In genomic region chr4:165439981-165440380, GRCh38 we compare ENCODE assay signal across 27 cellular contexts.
DNase-seq lines count a peak whose midpoint lies in the region; ATAC-seq, FAIRE-seq and TF ChIP-seq lines count a peak whose summit lies in the region.
"Had no signal": no experiment of that assay in that cellular context is flagged by ENCODE, and none has a peak within 500 bp of the region (broad histone marks: within the 10 kb centered on the region; RNA-seq: fewer than 3 reads in every experiment).

No MANE protein-coding gene starts in this region.

- H3K27ac ChIP-seq in ectodermal cell (ENCODE audit: insufficient read depth, low read depth, low read length, poor library complexity, severe bottlenecking) (peak overlapping the region; percentile 9), kidney (ENCODE audit: low read depth in 2 of 2, low read length in 2 of 2) (no peak overlapping the region)
- H3K27ac ChIP-seq: body of pancreas, foreskin keratinocyte, prostate gland, skin epidermis had no signal

- FAIRE-seq in kidney (lab: Jason Lieb, UNC): no peak
- FAIRE-seq: A204.1, GM12892, urothelium cell line had no signal

- ATAC-seq in SK-N-SH treated with all-trans-retinoic acid at 6 μM for 48 hours: peak; percentile 62
- ATAC-seq: activated CD8-positive, alpha-beta T cell treated with anti-CD3 and anti-CD28 coated beads, Interleukin-2, amount 10 ng/mL, durations not matched to agents 7 days and 5 days; activated T-cell treated with anti-CD3 and anti-CD28 coated beads, Interleukin-2, amount 50 U/mL, for 4 hours; body of pancreas; natural killer cell treated with Interleukin-12 subunit alpha and Interleukin-12 subunit beta and Interleukin-15 and Interleukin-18, amount 100 ng/mL, for 72 hours; Panc1 had no signal

- H3K9ac ChIP-seq in skeletal muscle satellite cell (ENCODE audit: low read depth, low read length): no peak overlapping the region
- H3K9ac ChIP-seq in kidney (ENCODE audit: low read length in 2 of 2): no peak overlapping the region

- no peak for TF ChIP-seq CTCF in kidney (IDR thresholded peaks at IDR 0.05; ENCODE audit: borderline replicate concordance, extremely low read depth, insufficient read depth)

- H3K4me3 ChIP-seq in ectodermal cell (ENCODE audit: insufficient read depth, low read depth, low read length) (no peak overlapping the region), skeletal muscle satellite cell (ENCODE audit: low read length) (no peak overlapping the region), kidney (ENCODE audit: low read length in 2 of 2) (no peak overlapping the region)
- H3K4me3 ChIP-seq: body of pancreas, prostate gland, skin epidermis had no signal

- H3K9me3 ChIP-seq in ectodermal cell (ENCODE audit: control insufficient read depth, low read length): no peaks in the 10 kb centered on the region
- no peaks in the 10 kb centered on the region for H3K9me3 ChIP-seq in skeletal muscle satellite cell (replicated peaks; ENCODE audit: low read length)
- no peaks in the 10 kb centered on the region for H3K9me3 ChIP-seq in kidney (ENCODE audit: control insufficient read depth in 1 of 2, low read length in 2 of 2)
- H3K9me3 ChIP-seq: body of pancreas, prostate gland had no signal

- H3K4me1 ChIP-seq in ectodermal cell (ENCODE audit: control insufficient read depth, insufficient read depth, low read length): peaks cover 14% of the 10 kb centered on the region
- H3K4me1 ChIP-seq in skeletal muscle satellite cell (ENCODE audit: control insufficient read depth, insufficient read depth, low read length): peaks cover 14% of the 10 kb centered on the region
- no peaks in the 10 kb centered on the region for H3K4me1 ChIP-seq in kidney (ENCODE audit: control insufficient read depth in 1 of 2, insufficient read depth in 1 of 2, low read depth in 1 of 2, low read length in 2 of 2)
- H3K4me1 ChIP-seq: body of pancreas, prostate gland had no signal

- intact Hi-C loops in kidney (cut with DNase I): no loop called here

- H3K36me3 ChIP-seq in ectodermal cell (ENCODE audit: control insufficient read depth, insufficient read depth, low read length) (no peaks in the 10 kb centered on the region), skeletal muscle satellite cell (ENCODE audit: insufficient read depth, low read length) (no peaks in the 10 kb centered on the region), kidney (ENCODE audit: control insufficient read depth in 1 of 2, insufficient read depth in 2 of 2, low read length in 2 of 2) (no peaks in the 10 kb centered on the region)
- H3K36me3 ChIP-seq: prostate gland had no signal

- DNase-seq in DMS79 treated with DMSO at 0.1 percent for 48 hours (lab: John Stamatoyannopoulos, UW) (peak; percentile 38), DMS79 (lab: John Stamatoyannopoulos, UW) (no peak), kidney (no peak), D341Med (ENCODE audit: low spot score) (no peak), NOMO-1 treated with DMSO at 0.1 percent for 48 hours (lab: John Stamatoyannopoulos, UW; ENCODE audit: unreplicated experiment) (no peak)
- DNase-seq: activated B cell treated with CpG ODN at 0.5 μM for 24 hours; activated CD8-positive, alpha-beta T cell treated with anti-CD3 and anti-CD28 coated beads, Interleukin-2, amount 10 ng/mL, durations not matched to agents 7 days and 5 days; activated naive CD4-positive, alpha-beta T cell treated with anti-CD3 and anti-CD28 coated beads, Interleukin-2, amount 10 ng/mL, durations not matched to agents 7 days and 5 days; activated T-cell treated with anti-CD3 and anti-CD28 coated beads, Interleukin-2, amount 50 U/mL, for 4 hours; body of pancreas; dermis blood vessel endothelial cell; KG1; left cardiac atrium; NCI-H82; stimulated activated CD4-positive, alpha-beta T cell treated with anti-CD3 and anti-CD28 coated beads, Interleukin-4, amount 100 ng/mL, for 24 hours; T-helper 9 cell had no signal

- H3K4me2 ChIP-seq in skeletal muscle satellite cell (ENCODE audit: low read length): peak overlapping the region; percentile 44

- H3K27me3 ChIP-seq in ectodermal cell (ENCODE audit: control insufficient read depth, insufficient read depth, low read length, poor library complexity, severe bottlenecking): no peaks in the 10 kb centered on the region
- H3K27me3 ChIP-seq in skeletal muscle satellite cell (ENCODE audit: control insufficient read depth, insufficient read depth, low read length): no peaks in the 10 kb centered on the region
- H3K27me3 ChIP-seq: body of pancreas had no signal

- 83% methylated on average over 1 of the region's 1 CpG; no CpG with 5 or more reads in 1 of the 2 experiments for WGBS in ectodermal cell, 2 experiments

TF ChIP-seq in SK-N-SH treated with all-trans-retinoic acid at 6 μM for 48 hours, 23 proteins besides CTCF, POLR2A, EP300 and RAD21:
- TF ChIP-seq OSR1 (CRISPR knock-in tag; IDR thresholded peaks at IDR 0.05): no peak
- TF ChIP-seq ZNF565 (CRISPR knock-in tag; conservative IDR thresholded peaks at IDR 0.05; ENCODE audit: low read depth): no peak
- TF ChIP-seq ZFP3 (CRISPR knock-in tag; IDR thresholded peaks at IDR 0.05): no peak
- TF ChIP-seq ESRRG (CRISPR knock-in tag; IDR thresholded peaks at IDR 0.05): no peak
- no peak for TF ChIP-seq PPARA (CRISPR knock-in tag; IDR thresholded peaks at IDR 0.05; ENCODE audit: borderline replicate concordance)
- TF ChIP-seq ZNF70 (CRISPR knock-in tag; IDR thresholded peaks at IDR 0.05): no peak
- TF ChIP-seq TOX (CRISPR knock-in tag; IDR thresholded peaks at IDR 0.05; ENCODE audit: borderline replicate concordance): no peak
- TF ChIP-seq CREB5 (CRISPR knock-in tag; IDR thresholded peaks at IDR 0.05; ENCODE audit: low read depth): no peak
- TF ChIP-seq ZFP30 (CRISPR knock-in tag; IDR thresholded peaks at IDR 0.05): no peak
